ENCODE assay signal across 11 cellular contexts in genomic region chr22:20083157-20083890, GRCh38. TPM values are rescaled to one million over a fixed set of nuclear protein-coding genes. Genes with fewer than 3 reads are reported as not detected.
A peak's percentile ranks its signal among the peaks of the same experiment; 100 is the strongest.
DNase-seq lines count a peak whose midpoint lies in the region; ATAC-seq and TF ChIP-seq lines count a peak whose summit lies in the region.
"Had no signal": no experiment of that assay in that cellular context is flagged by ENCODE, and none has a peak within 500 bp of the region (broad histone marks: within the 10 kb centered on the region; RNA-seq: fewer than 3 reads in every experiment).

No MANE protein-coding gene starts in this region.

- H3K4me1 ChIP-seq in OCI-LY1 (ENCODE audit: insufficient read depth, low read length, severe bottlenecking) (peaks cover 53% of the 10 kb centered on the region), hepatocyte (ENCODE audit: insufficient read depth) (peaks cover 25% of the 10 kb centered on the region), sigmoid colon (peaks cover 0 to 58% (median 51%) of the 10 kb centered on the region in 4 donors)

- H2AFZ ChIP-seq in OCI-LY1 (ENCODE audit: low read length) (no peak overlapping the region), hepatocyte (no peak overlapping the region)

- H3K79me2 ChIP-seq in OCI-LY1 (ENCODE audit: insufficient read depth, low read length) (peaks cover 45% of the 10 kb centered on the region), hepatocyte (peaks cover 76% of the 10 kb centered on the region)

- no peak for ATAC-seq in activated CD4-positive, alpha-beta T cell treated with anti-CD3 and anti-CD28 coated beads for 36 hours
- ATAC-seq in GM21786 (IDR thresholded peaks at IDR 0.05; ENCODE audit: unreplicated experiment) (no peak), GM18519 (IDR thresholded peaks at IDR 0.05; ENCODE audit: low FRiP score, unreplicated experiment) (no peak)

- no peak for TF ChIP-seq EP300 in sigmoid colon (IDR thresholded peaks at IDR 0.05)

- POLR2A ChIA-PET in activated CD4-positive, alpha-beta T cell treated with anti-CD3 and anti-CD28 coated beads for 36 hours (lab: Charles Lee): interaction anchor here (0.6 to 1.2 kb wide), 2 partner anchors 17 to 18 kb away, joined by 3 to 4 read pairs; no protein-coding TSS in a partner anchor

- H3K36me3 ChIP-seq in OCI-LY1 (ENCODE audit: insufficient read depth, low read length): peaks cover 33% of the 10 kb centered on the region
- no peaks in the 10 kb centered on the region for H3K36me3 ChIP-seq in hepatocyte (replicated peaks; ENCODE audit: insufficient read depth, low read depth)
- peaks cover 13 to 28% (median 24%) of the 10 kb centered on the region in 4 donors for H3K36me3 ChIP-seq in sigmoid colon

- H4K20me1 ChIP-seq in OCI-LY1 (ENCODE audit: insufficient read depth, low read length) (no peaks in the 10 kb centered on the region), hepatocyte (ENCODE audit: insufficient read depth, poor library complexity, severe bottlenecking) (peaks cover 51% of the 10 kb centered on the region)

- 91% methylated on average over 10 of the region's 10 CpGs for WGBS in hepatocyte (ENCODE audit: low lambda C conversion rate, missing lambda C conversion rate)
- 87% methylated on average over 10 of the region's 10 CpGs for WGBS in sigmoid colon, 2 donors

- H3K27ac ChIP-seq in OCI-LY1 (ENCODE audit: low read depth, low read length, poor library complexity, severe bottlenecking) (peak overlapping the region; percentile 64), hepatocyte (no peak overlapping the region), sigmoid colon (peak overlapping the region; percentile 7 to 97 (median 22))

- H3K4me3 ChIP-seq in OCI-LY1 (ENCODE audit: low read depth, low read length, poor library complexity, severe bottlenecking): no peak overlapping the region
- no peak overlapping the region for H3K4me3 ChIP-seq in hepatocyte
- no peak overlapping the region for H3K4me3 ChIP-seq in sigmoid colon

- H3K4me1 Mint-ChIP-seq in activated CD4-positive, alpha-beta T cell treated with anti-CD3 and anti-CD28 coated beads for 36 hours: peaks cover 37% of the 10 kb centered on the region

- no peak for TF ChIP-seq POLR2A in sigmoid colon (IDR thresholded peaks at IDR 0.05)

- no peaks in the 10 kb centered on the region for H3K27me3 ChIP-seq in OCI-LY1 (ENCODE audit: insufficient read depth, low read length)
- H3K27me3 ChIP-seq in hepatocyte: no peaks in the 10 kb centered on the region
- H3K27me3 ChIP-seq in sigmoid colon: no peaks in the 10 kb centered on the region

- CTCF ChIA-PET in activated CD4-positive, alpha-beta T cell treated with anti-CD3 and anti-CD28 coated beads for 36 hours (lab: Charles Lee): interaction anchor here (0.6 to 0.8 kb wide), 3 partner anchors 14 to 424 kb away, joined by 3 read pairs; no protein-coding TSS in a partner anchor

- TF ChIP-seq CTCF in OCI-LY1 (IDR thresholded peaks at IDR 0.05; ENCODE audit: low read length) (no peak), hepatocyte (IDR thresholded peaks at IDR 0.05; ENCODE audit: poor library complexity) (no peak), sigmoid colon (IDR thresholded peaks at IDR 0.05) (no peak)

- no peak overlapping the region for H3K4me3 Mint-ChIP-seq in activated CD4-positive, alpha-beta T cell treated with anti-CD3 and anti-CD28 coated beads for 36 hours

- no peaks in the 10 kb centered on the region for H3F3A ChIP-seq in OCI-LY1 (ENCODE audit: insufficient read depth, low read length)

- H3K36me3 Mint-ChIP-seq in activated CD4-positive, alpha-beta T cell treated with anti-CD3 and anti-CD28 coated beads for 36 hours (ENCODE audit: low read depth): peaks cover 28% of the 10 kb centered on the region

- no peaks in the 10 kb centered on the region for H3K9me3 Mint-ChIP-seq in activated CD4-positive, alpha-beta T cell treated with anti-CD3 and anti-CD28 coated beads for 36 hours (ENCODE audit: low read depth)

- intact Hi-C loops in activated CD4-positive, alpha-beta T cell treated with anti-CD3 and anti-CD28 coated beads for 36 hours (cut with DNase I, micrococcal nuclease): no loop called here
- intact Hi-C loops in sigmoid colon (cut with DNase I): loop anchor here (5.0 to 10.0 kb wide), 3 partner anchors 34 to 109 kb away; partner anchors contain the start of genes RANBP1, TRMT2A and ZDHHC8

- H3K9me3 ChIP-seq in OCI-LY1 (ENCODE audit: low read length) (no peaks in the 10 kb centered on the region), hepatocyte (ENCODE audit: low read depth) (no peaks in the 10 kb centered on the region), sigmoid colon (no peaks in the 10 kb centered on the region)

- H3K4me2 ChIP-seq in OCI-LY1 (ENCODE audit: low read length) (peak overlapping the region; percentile 37), hepatocyte (peak overlapping the region; percentile 33)

- no peaks in the 10 kb centered on the region for H3K9me2 ChIP-seq in OCI-LY1 (ENCODE audit: low read depth, low read length)
- no peaks in the 10 kb centered on the region for H3K9me2 ChIP-seq in hepatocyte (replicated peaks; ENCODE audit: insufficient read depth)

- no peak for DNase-seq in activated CD4-positive, alpha-beta T cell treated with anti-CD3 and anti-CD28 coated beads for 36 hours
- no peak for DNase-seq in activated CD4-positive, alpha-beta T cell treated with anti-CD3 and anti-CD28 coated beads, Interleukin-2, amount 50 U/mL, for 1 hour
- DNase-seq in hepatocyte (ENCODE audit: low spot score) (no peak), sigmoid colon (no peak), hypothalamus (lab: John Stamatoyannopoulos, UW) (no peak)
- DNase-seq: MV-4-11, NCI-H82, T1000 had no signal

- no peaks in the 10 kb centered on the region for H3K27me3 Mint-ChIP-seq in activated CD4-positive, alpha-beta T cell treated with anti-CD3 and anti-CD28 coated beads for 36 hours

- H3K9ac ChIP-seq in OCI-LY1 (ENCODE audit: low read length): peak overlapping the region; percentile 36; the same call in 1 of the 2 replicates

- peak overlapping the region; percentile 3 for H3K27ac Mint-ChIP-seq in activated CD4-positive, alpha-beta T cell treated with anti-CD3 and anti-CD28 coated beads for 36 hours

RNA-seq across cellular contexts. Expression of gene DGCR8, which starts 3.3 kb away (rescaled TPM):
- total RNA-seq in activated CD4-positive, alpha-beta T cell treated with anti-CD3 and anti-CD28 coated beads for 36 hours: 10 to 100 TPM; 31.8 to 32.3 TPM
- total RNA-seq in hepatocyte (18.3 and 22.0 TPM in 2 replicates), sigmoid colon (10 to 100 TPM; 15.0 to 32.7 (median 22.2) TPM)
- polyA plus RNA-seq in hepatocyte (10.8 and 12.2 TPM in 2 replicates), sigmoid colon (10 to 100 TPM in 1 of 3 donors, 1 to 10 TPM in 2; 6.7 to 24.1 (median 8.4) TPM)

RNA-seq across cellular contexts. Expression of gene RANBP1, which starts 32.6 kb away (rescaled TPM):
- 100 to 1,000 TPM; 402 to 506 TPM for total RNA-seq in activated CD4-positive, alpha-beta T cell treated with anti-CD3 and anti-CD28 coated beads for 36 hours
- total RNA-seq in hepatocyte (223 and 227 TPM in 2 replicates), sigmoid colon (100 to 1,000 TPM; 135 to 194 (median 163) TPM)
- polyA plus RNA-seq in hepatocyte (189 and 192 TPM in 2 replicates), sigmoid colon (100 to 1,000 TPM in 1 of 3 donors, 10 to 100 TPM in 2; 67.9 to 163 (median 79.8) TPM)

RNA-seq across cellular contexts. Expression of gene TRMT2A, which starts 33.7 kb away (rescaled TPM):
- 10 to 100 TPM; 84.4 to 85.9 TPM for total RNA-seq in activated CD4-positive, alpha-beta T cell treated with anti-CD3 and anti-CD28 coated beads for 36 hours
- total RNA-seq in hepatocyte (34.4 and 50.2 TPM in 2 replicates), sigmoid colon (10 to 100 TPM; 40.0 to 55.1 (median 51.1) TPM)
- polyA plus RNA-seq in hepatocyte (65.1 and 78.7 TPM in 2 replicates), sigmoid colon (10 to 100 TPM in 1 of 3 donors, 1 to 10 TPM in 2; 8.6 to 43.7 (median 9.0) TPM)

RNA-seq across cellular contexts. Expression of gene ZDHHC8, which starts 48.3 kb away (rescaled TPM):
- total RNA-seq in activated CD4-positive, alpha-beta T cell treated with anti-CD3 and anti-CD28 coated beads for 36 hours: 10 to 100 TPM; 47.7 to 49.8 TPM
- 4.5 and 9.6 TPM in 2 replicates for total RNA-seq in hepatocyte
- polyA plus RNA-seq in hepatocyte: 65.1 and 72.7 TPM in 2 replicates
- total RNA-seq in sigmoid colon: 10 to 100 TPM in 2 of 4 donors, 1 to 10 TPM in 2; 4.6 to 14.3 (median 9.5) TPM
- 10 to 100 TPM in 1 of 3 donors, 1 to 10 TPM in 2; 1.8 to 26.0 (median 4.2) TPM for polyA plus RNA-seq in sigmoid colon
